Comparison of ENCODE assay signal across 8 cellular contexts in the genomic region with DNA sequence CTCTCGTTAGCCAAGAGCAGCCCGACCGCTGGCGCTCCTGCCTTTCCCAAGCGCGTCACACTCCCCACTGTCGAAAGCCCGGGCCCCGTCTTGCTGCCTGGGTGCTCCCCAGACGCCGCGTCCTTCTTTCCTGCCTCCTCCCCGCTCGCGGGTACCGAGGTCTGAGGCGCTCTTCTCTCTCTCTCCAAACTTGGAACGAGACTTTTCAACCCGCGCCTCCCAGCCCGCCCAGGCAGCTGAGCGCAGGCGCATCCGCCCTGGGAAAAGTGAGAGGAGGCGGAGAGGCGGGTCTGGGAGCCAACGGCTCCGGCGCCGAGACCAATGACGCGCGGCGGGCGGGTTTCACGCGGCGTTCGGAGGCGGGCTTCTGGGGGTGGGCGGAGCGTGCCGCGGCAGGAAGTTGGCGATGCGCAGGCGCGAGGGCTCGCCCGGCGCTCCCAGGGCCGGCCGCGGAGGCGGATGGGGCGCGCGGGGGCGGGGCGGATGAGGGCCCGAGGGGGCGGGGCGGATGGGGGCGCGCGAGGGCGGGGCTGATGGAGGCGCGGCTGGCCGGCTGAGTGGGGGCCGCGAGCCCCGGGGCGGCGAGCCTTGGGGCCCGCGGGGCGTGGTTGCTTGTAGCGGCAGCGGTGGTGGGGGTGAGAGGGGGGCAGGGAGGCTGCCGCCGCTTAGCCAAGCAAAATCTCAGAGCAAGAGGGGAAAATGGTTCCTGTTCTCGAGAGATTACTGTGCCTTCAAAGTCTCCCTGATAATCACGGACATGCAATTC. TPM values are rescaled to one million over a fixed set of nuclear protein-coding genes. Genes with fewer than 3 reads are reported as not detected.
DNase-seq lines count a peak whose midpoint lies in the region; ATAC-seq, FAIRE-seq and TF ChIP-seq lines count a peak whose summit lies in the region.

A gene (minus strand): TSS at position 268 of the 766 bp plus-strand sequence. CDS start 309 bp downstream, outside the sequence.

- TF ChIP-seq POLR2A in GM12892 (IDR thresholded peaks at IDR 0.05; ENCODE audit: low read depth, low read length): peak; percentile 64
- peak; percentile 89 for TF ChIP-seq POLR2A in prostate gland (IDR thresholded peaks at IDR 0.05)

- H3K9me3 ChIP-seq in heart right ventricle (no peaks in the 10 kb centered on the region), prostate gland (no peaks in the 10 kb centered on the region)

- H3K36me3 ChIP-seq in heart right ventricle: peaks cover 0 to 10% (median 0%) of the 10 kb centered on the region in 9 donors
- H3K36me3 ChIP-seq in prostate gland: no peaks in the 10 kb centered on the region

- H3K27ac ChIP-seq in heart right ventricle: peak within 1 kb of the TSS; percentile 84 to 95 (median 90)
- H3K27ac ChIP-seq in prostate gland: peak within 1 kb of the TSS; percentile 85 to 89

- ATAC-seq in HG02840 (IDR thresholded peaks at IDR 0.05; ENCODE audit: low FRiP score, unreplicated experiment) (peak; percentile 77), heart right ventricle (peak; percentile 96 to 98 (median 97))

- intact Hi-C loops in T-helper 1 cell treated with Interleukin-12 subunit alpha and Interleukin-12 subunit beta and Interleukin-4 antibody, amounts not matched to agents 30 ng/mL and 1 ng/mL, for 36 hours (cut with micrococcal nuclease): loop anchor here (1.0 to 5.0 kb wide), 10 partner anchors 14 to 1533 kb away; a partner anchor contains a TSS
- intact Hi-C loops in heart right ventricle (cut with DNase I) (no loop called here), prostate gland (cut with DNase I) (no loop called here)

- 0 to 3% methylated on average over 12 to 61 of the region's 84 CpGs for WGBS in heart right ventricle, 2 donors
- under 1% methylated on average over 46 of the region's 84 CpGs for WGBS in prostate gland

- H3K27me3 ChIP-seq in heart right ventricle: peaks cover 0 to 88% (median 0%) of the 10 kb centered on the region in 7 donors
- no peaks in the 10 kb centered on the region for H3K27me3 ChIP-seq in prostate gland (replicated peaks; ENCODE audit: insufficient read depth)

- DNase-seq in GM12892 (ENCODE audit: insufficient read length): peak; percentile 76
- DNase-seq in NCI-H146 treated with DMSO at 0.1 percent for 48 hours (lab: John Stamatoyannopoulos, UW; ENCODE audit: unreplicated experiment): peak; percentile 77
- peak; percentile 81 for DNase-seq in amniotic epithelial cell (ENCODE audit: low read depth)
- peak; percentile 90 to 92 for DNase-seq in heart right ventricle
- DNase-seq in prostate gland (ENCODE audit: low spot score): peak; percentile 87
- peak; percentile 94 for DNase-seq in ureter (ENCODE audit: low spot score)

- TF ChIP-seq CTCF in heart right ventricle (IDR thresholded peaks at IDR 0.05) (no peak), prostate gland (IDR thresholded peaks at IDR 0.05) (peak in 1 of 4 experiments; percentile 9)

- peak within 1 kb of the TSS; percentile 50 to 70 (median 64) for H3K4me3 ChIP-seq in heart right ventricle
- peak within 1 kb of the TSS; percentile 49 to 50 for H3K4me3 ChIP-seq in prostate gland

- H3K4me1 ChIP-seq in heart right ventricle (peaks cover 0 to 41% (median 23%) of the 10 kb centered on the region in 9 donors), prostate gland (replicated peaks) (no peaks in the 10 kb centered on the region)

- peak; percentile 97 for FAIRE-seq in GM12892 (lab: Jason Lieb, UNC)

RNA-seq across cellular contexts. Expression of the gene that starts here (rescaled TPM):
- polyA plus RNA-seq in GM12892 (2012; ENCODE audit: missing spikeins): 143 TPM
- total RNA-seq in T-helper 1 cell treated with Interleukin-12 subunit alpha and Interleukin-12 subunit beta and Interleukin-4 antibody, amounts not matched to agents 30 ng/mL and 1 ng/mL, for 36 hours: 104 and 106 TPM in 2 replicates
- total RNA-seq in heart right ventricle (100 to 1,000 TPM in 8 of 10 donors, 10 to 100 TPM in 2; 88.3 to 125 (median 110) TPM), prostate gland (100 to 1,000 TPM in 1 of 2 donors, 10 to 100 TPM in 1; 88.0 to 256 TPM), ureter (133 TPM)
- 10 to 100 TPM; 84.6 to 92.6 TPM for polyA plus RNA-seq in heart right ventricle

Comparison
In these comparisons a context has a peak if more than half of its experiments do, and no peak if none do; other contexts are left out.
1. Peak in every context shown above with its lines: DNase-seq, ATAC-seq, H3K4me3 ChIP-seq and H3K27ac ChIP-seq.